ENCODE assay signal across 1 cellular context in genomic region chr3:32951410-32951811, GRCh38.
TF ChIP-seq lines count a peak whose summit lies in the region.

CCR4 (plus strand) TSS chr3:32951644; CDS start chr3:32953423, 1,779 bp downstream.

TF ChIP-seq in HepG2, 621 proteins besides CTCF, POLR2A, EP300 and RAD21 (continued from another document):
- TF ChIP-seq ZFP36 (IDR thresholded peaks at IDR 0.05; ENCODE audit: borderline replicate concordance, low read depth, low read length, partially characterized antibody) (no peak), ZNF138 (CRISPR knock-in tag; IDR thresholded peaks at IDR 0.05; ENCODE audit: low read depth) (no peak), EEA1 (CRISPR knock-in tag; IDR thresholded peaks at IDR 0.05; ENCODE audit: borderline replicate concordance) (no peak), PAF1 (CRISPR knock-in tag; IDR thresholded peaks at IDR 0.05) (no peak), RBAK (CRISPR knock-in tag; IDR thresholded peaks at IDR 0.05) (no peak), ZNF142 (CRISPR knock-in tag; IDR thresholded peaks at IDR 0.05) (no peak), ISL2 (CRISPR knock-in tag; IDR thresholded peaks at IDR 0.05) (no peak), CREB1 (IDR thresholded peaks at IDR 0.05) (no peak), CREB1 (CRISPR knock-in tag; IDR thresholded peaks at IDR 0.05) (no peak), ZNF407 (CRISPR knock-in tag; IDR thresholded peaks at IDR 0.05; ENCODE audit: not compliant biosample characterization) (no peak)
